In genomic region chr14:56720703-56721426, GRCh38 we compare ENCODE assay signal across 23 cellular contexts.
DNase-seq lines count a peak whose midpoint lies in the region; TF ChIP-seq lines count a peak whose summit lies in the region.
"Had no signal": no experiment of that assay in that cellular context is flagged by ENCODE, and none has a peak within 500 bp of the region (broad histone marks: within the 10 kb centered on the region; RNA-seq: fewer than 3 reads in every experiment).

No MANE protein-coding gene starts in this region.

- H3K4me3 Mint-ChIP-seq in nephron: no peak overlapping the region
- H3K4me3 Mint-ChIP-seq: CD4-positive, alpha-beta memory T cell had no signal

- no peaks in the 10 kb centered on the region for H3K36me3 ChIP-seq in neuronal stem cell (replicated peaks in 1 of 2; ENCODE audit: control insufficient read depth in 2 of 2, insufficient read depth in 2 of 2, low read length in 2 of 2)
- H3K36me3 ChIP-seq: BLaER1, HAP-1 had no signal

- H3K4me2 ChIP-seq in neuronal stem cell (ENCODE audit: insufficient read depth, low read length, poor library complexity, severe bottlenecking): no peak overlapping the region
- H3K4me2 ChIP-seq: BLaER1, PC-9 had no signal

- no peaks in the 10 kb centered on the region for H3K9me3 Mint-ChIP-seq in nephron

- no peak overlapping the region for H2BK120ac ChIP-seq in neuronal stem cell (ENCODE audit: low read depth, low read length)

- peak overlapping the region; percentile 61 to 81 (median 68) for H3K27ac Mint-ChIP-seq in nephron
- H3K27ac Mint-ChIP-seq: CD4-positive, alpha-beta memory T cell had no signal

- H3K36me3 Mint-ChIP-seq in nephron (ENCODE audit: low read depth): no peaks in the 10 kb centered on the region
- H3K36me3 Mint-ChIP-seq: CD4-positive, alpha-beta memory T cell had no signal

- H3K9ac ChIP-seq in neuronal stem cell (ENCODE audit: low read depth, low read length, poor library complexity): no peak overlapping the region
- H3K9ac ChIP-seq: BLaER1, GM23248 had no signal

- no peak overlapping the region for H3K14ac ChIP-seq in neuronal stem cell (ENCODE audit: low read length)

- no CpG with 5 or more reads among the region's 4 CpGs for WGBS in neuronal stem cell (ENCODE audit: extremely low coverage in 2 of 2, insufficient read length in 2 of 2, insufficient replicate concordance in 1 of 2), 2 donors

- no peak overlapping the region for H2BK15ac ChIP-seq in neuronal stem cell (ENCODE audit: low read length)

- peaks cover 5% of the 10 kb centered on the region for H3K4me1 Mint-ChIP-seq in nephron
- H3K4me1 Mint-ChIP-seq: CD4-positive, alpha-beta memory T cell had no signal

- H3K27ac ChIP-seq in VCaP (peak overlapping the region; percentile 42), neuronal stem cell (replicated peaks; ENCODE audit: low read length) (no peak overlapping the region)
- H3K27ac ChIP-seq: BLaER1, GM23248, PC-9 had no signal

- H3K9me3 ChIP-seq in neuronal stem cell (replicated peaks in 1 of 2; ENCODE audit: control insufficient read depth in 2 of 2, insufficient read depth in 1 of 2, low read depth in 1 of 2, low read length in 2 of 2): no peaks in the 10 kb centered on the region
- H3K9me3 ChIP-seq: BLaER1, HAP-1 had no signal

- DNase-seq in DMS53 (lab: John Stamatoyannopoulos, UW): peak; percentile 92
- peak; percentile 44 for DNase-seq in NCI-H146 (lab: John Stamatoyannopoulos, UW)
- no peak for DNase-seq in Kasumi-1 (lab: John Stamatoyannopoulos, UW)
- DNase-seq in GM03348 (ENCODE audit: low spot score): no peak
- DNase-seq in neuronal stem cell (ENCODE audit: low spot score): no peak
- DNase-seq: ACHN; Calu3; CD4-positive, alpha-beta memory T cell; DMS79; GM23248; MM.1S; NCI-H1048; NCI-H1417 treated with DMSO at 0.1 percent for 48 hours; NCI-H1930; NCI-H524 treated with DMSO at 0.1 percent for 48 hours; PC-9; RPMI8226; SHP77 had no signal

- H2AK5ac ChIP-seq in neuronal stem cell (ENCODE audit: low read depth, low read length): no peak overlapping the region

- no peaks in the 10 kb centered on the region for H3K79me1 ChIP-seq in neuronal stem cell (ENCODE audit: low read depth, low read length)

- TF ChIP-seq CTCF in VCaP (conservative IDR thresholded peaks at IDR 0.05) (no peak), nephron (IDR thresholded peaks at IDR 0.05; ENCODE audit: unreplicated experiment in 3 of 3) (no peak)

- H2BK12ac ChIP-seq in neuronal stem cell (ENCODE audit: low read length): no peak overlapping the region

- no peak overlapping the region for H2AFZ ChIP-seq in neuronal stem cell (ENCODE audit: low read length)
- H2AFZ ChIP-seq: GM23248, PC-9 had no signal

- no peak overlapping the region for H3K4ac ChIP-seq in neuronal stem cell (ENCODE audit: low read length)

- peaks cover 0 to 11% (median 0%) of the 10 kb centered on the region in 3 experiments for H3K27me3 ChIP-seq in neuronal stem cell (ENCODE audit: control insufficient read depth in 3 of 3, insufficient read depth in 3 of 3, low read depth in 1 of 3, low read length in 3 of 3)
- H3K27me3 ChIP-seq: BLaER1 had no signal

- H4K91ac ChIP-seq in neuronal stem cell (ENCODE audit: low read depth, low read length, poor library complexity): no peak overlapping the region

- H3K4me1 ChIP-seq in neuronal stem cell (ENCODE audit: control insufficient read depth in 2 of 2, insufficient read depth in 1 of 2, low read depth in 1 of 2, low read length in 2 of 2): peaks cover 0 to under 1% of the 10 kb centered on the region in 2 donors
- H3K4me1 ChIP-seq: BLaER1, HAP-1 had no signal

- peaks cover 15% of the 10 kb centered on the region for H3K27me3 Mint-ChIP-seq in nephron (ENCODE audit: low read depth)

- H3K18ac ChIP-seq in neuronal stem cell (ENCODE audit: low read length): no peak overlapping the region

- H3K23ac ChIP-seq in neuronal stem cell (ENCODE audit: low read depth, low read length, poor library complexity): no peak overlapping the region

- H3K4me3 ChIP-seq in neuronal stem cell (ENCODE audit: low read length in 2 of 2): no peak overlapping the region
- H3K4me3 ChIP-seq: BLaER1, GM23248, HAP-1, K562, PC-9 had no signal

- H4K8ac ChIP-seq in neuronal stem cell (ENCODE audit: low read depth, low read length): no peak overlapping the region

- H2BK5ac ChIP-seq in neuronal stem cell (ENCODE audit: low read length): no peak overlapping the region

Comparison
In these comparisons a context has a peak if more than half of its experiments do, and no peak if none do; other contexts are left out.
1. DNase-seq: peak in DMS53 (single experiment) and NCI-H146 (single experiment); none in Kasumi-1 (0 of 2), GM03348 (single experiment) and neuronal stem cell (single experiment).